Comparison of ENCODE assay signal across 8 cellular contexts in genomic region chr11:819943-820649, GRCh38. TPM values are rescaled to one million over a fixed set of nuclear protein-coding genes. Genes with fewer than 3 reads are reported as not detected.
DNase-seq lines count a peak whose midpoint lies in the region; ATAC-seq and TF ChIP-seq lines count a peak whose summit lies in the region.

No MANE protein-coding gene starts in this region.

- H3K4me1 Mint-ChIP-seq in T-helper 2 cell treated with Interferon-gamma antibody and Interleukin-4, amounts not matched to agents 5 μg/mL and 100 μg/mL, for 36 hours (ENCODE audit: low read depth) = peaks cover 5% of the 10 kb centered on the region

- DNase-seq in GM12865 (ENCODE audit: low read depth) (peak; percentile 96), NCI-H1092 treated with DMSO at 0.1 percent for 48 hours (lab: John Stamatoyannopoulos, UW) (peak; percentile 44), hepatocyte (ENCODE audit: low spot score) (peak; percentile 93), retinal pigment epithelial cell (ENCODE audit: low read depth) (no peak), OCI-M2 (lab: John Stamatoyannopoulos, UW; ENCODE audit: unreplicated experiment) (no peak)
- DNase-seq in T-helper 2 cell treated with Interferon-gamma antibody and Interleukin-4, amounts not matched to agents 5 μg/mL and 100 μg/mL, for 36 hours (ENCODE audit: low spot score) = peak; percentile 91

- H3K36me3 ChIP-seq in hepatocyte (replicated peaks; ENCODE audit: insufficient read depth, low read depth) = no peaks in the 10 kb centered on the region

- 11% methylated on average over 29 of the region's 47 CpGs for WGBS in hepatocyte (ENCODE audit: low lambda C conversion rate, missing lambda C conversion rate)

- H3K27ac ChIP-seq in angular gyrus (ENCODE audit: low read depth, low read length) = peak overlapping the region; percentile 56
- peak overlapping the region; percentile 88 for H3K27ac ChIP-seq in hepatocyte

- ATAC-seq in HG02610 (IDR thresholded peaks at IDR 0.05; ENCODE audit: unreplicated experiment) = peak; percentile 55

- peak overlapping the region; percentile 58 for H2AFZ ChIP-seq in hepatocyte

- H3K79me2 ChIP-seq in hepatocyte = peaks cover 19% of the 10 kb centered on the region

- H3K4me3 Mint-ChIP-seq in T-helper 2 cell treated with Interferon-gamma antibody and Interleukin-4, amounts not matched to agents 5 μg/mL and 100 μg/mL, for 36 hours = peak overlapping the region; percentile 79

- H3K4me3 ChIP-seq in GM12865 (ENCODE audit: low read depth, low read length) = peak overlapping the region; percentile 65
- peak overlapping the region; percentile 89 for H3K4me3 ChIP-seq in hepatocyte
- H3K4me3 ChIP-seq in retinal pigment epithelial cell (ENCODE audit: low read length) = peak overlapping the region; percentile 63

- H3K27me3 Mint-ChIP-seq in T-helper 2 cell treated with Interferon-gamma antibody and Interleukin-4, amounts not matched to agents 5 μg/mL and 100 μg/mL, for 36 hours (ENCODE audit: low read depth) = no peaks in the 10 kb centered on the region

- no peak for TF ChIP-seq CTCF in GM12865 (IDR thresholded peaks at IDR 0.05; ENCODE audit: insufficient read depth, low read depth, low read length, missing control alignments)
- no peak for TF ChIP-seq CTCF in hepatocyte (IDR thresholded peaks at IDR 0.05; ENCODE audit: poor library complexity)
- TF ChIP-seq CTCF in retinal pigment epithelial cell (conservative IDR thresholded peaks at IDR 0.05; ENCODE audit: low read depth, low read length) = no peak

- no peaks in the 10 kb centered on the region for H3K9me3 Mint-ChIP-seq in T-helper 2 cell treated with Interferon-gamma antibody and Interleukin-4, amounts not matched to agents 5 μg/mL and 100 μg/mL, for 36 hours

- H4K20me1 ChIP-seq in hepatocyte (ENCODE audit: insufficient read depth, poor library complexity, severe bottlenecking) = peaks cover 16% of the 10 kb centered on the region

- peak overlapping the region; percentile 82 for H3K27ac Mint-ChIP-seq in T-helper 2 cell treated with Interferon-gamma antibody and Interleukin-4, amounts not matched to agents 5 μg/mL and 100 μg/mL, for 36 hours

- no peaks in the 10 kb centered on the region for H3K27me3 ChIP-seq in hepatocyte

- H3K36me3 Mint-ChIP-seq in T-helper 2 cell treated with Interferon-gamma antibody and Interleukin-4, amounts not matched to agents 5 μg/mL and 100 μg/mL, for 36 hours (ENCODE audit: low read depth) = peaks cover 6% of the 10 kb centered on the region

- H3K4me1 ChIP-seq in hepatocyte (ENCODE audit: insufficient read depth) = peaks cover 16% of the 10 kb centered on the region

- peak overlapping the region; percentile 91 for H3K4me2 ChIP-seq in hepatocyte

- no peaks in the 10 kb centered on the region for H3K9me2 ChIP-seq in hepatocyte (replicated peaks; ENCODE audit: insufficient read depth)

- no peaks in the 10 kb centered on the region for H3K9me3 ChIP-seq in hepatocyte (ENCODE audit: low read depth)

RNA-seq across cellular contexts. Expression of gene PNPLA2, which starts 1.4 kb away (rescaled TPM):
- total RNA-seq in hepatocyte = 12.2 and 12.9 TPM in 2 replicates
- 50.0 and 57.3 TPM in 2 replicates for polyA plus RNA-seq in hepatocyte

RNA-seq across cellular contexts. Expression of gene CRACR2B, which starts 7.6 kb away (rescaled TPM):
- 9.7 and 10.2 TPM in 2 replicates for total RNA-seq in hepatocyte
- 33.2 and 39.7 TPM in 2 replicates for polyA plus RNA-seq in hepatocyte

RNA-seq across cellular contexts. Expression of gene RPLP2, which starts 10.3 kb away (rescaled TPM):
- total RNA-seq in hepatocyte = 342 and 401 TPM in 2 replicates
- polyA plus RNA-seq in hepatocyte = 468 and 539 TPM in 2 replicates

RNA-seq across cellular contexts. Expression of gene CD151, which starts 12.7 kb away (rescaled TPM):
- total RNA-seq in hepatocyte = 248 and 260 TPM in 2 replicates
- 356 and 392 TPM in 2 replicates for polyA plus RNA-seq in hepatocyte

RNA-seq across cellular contexts. Expression of gene PIDD1, which starts 15.1 kb away (rescaled TPM):
- total RNA-seq in hepatocyte = 7.1 and 11.1 TPM in 2 replicates
- 16.3 and 29.5 TPM in 2 replicates for polyA plus RNA-seq in hepatocyte

Comparison
In these comparisons a context has a peak if more than half of its experiments do, and no peak if none do; other contexts are left out.
1. DNase-seq: peak in GM12865 (single experiment), NCI-H1092 treated with DMSO at 0.1 percent for 48 hours (single experiment), T-helper 2 cell treated with Interferon-gamma antibody and Interleukin-4, amounts not matched to agents 5 μg/mL and 100 μg/mL, for 36 hours (single experiment) and hepatocyte (single experiment); none in retinal pigment epithelial cell (single experiment) and OCI-M2 (single experiment).
2. Peak in every context shown above with its lines, with median percentiles within 50 percentile points of each other: H3K4me3 ChIP-seq.